ENCODE assay signal across 26 cellular contexts in the genomic region with DNA sequence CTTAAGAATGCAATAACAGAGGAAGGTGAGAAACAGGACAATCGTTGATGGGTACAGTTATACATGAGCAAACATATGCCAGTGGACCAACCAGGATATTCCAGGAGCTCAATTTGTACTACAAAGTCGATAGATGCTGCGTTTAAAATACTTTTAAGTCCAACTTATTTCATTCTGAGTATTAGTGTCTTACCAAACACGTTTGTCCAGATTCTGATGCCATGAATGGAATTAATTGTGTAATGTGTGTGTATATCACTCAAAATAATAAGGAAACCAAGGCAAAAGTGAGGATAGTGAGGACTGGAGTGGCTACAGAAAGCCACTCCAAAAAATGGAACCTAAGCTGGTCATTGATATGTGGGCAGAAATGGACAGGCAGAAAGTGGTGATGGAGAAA.
"Had no signal": no experiment of that assay in that cellular context is flagged by ENCODE, and none has a peak within 500 bp of the region (broad histone marks: within the 10 kb centered on the region; RNA-seq: fewer than 3 reads in every experiment).

No MANE protein-coding gene starts in this region.

- H3K27me3 Mint-ChIP-seq: naive B cell; natural killer cell treated with Interleukin-12 subunit alpha and Interleukin-12 subunit beta and Interleukin-15 and Interleukin-18, amount 100 ng/mL, for 72 hours; stimulated activated naive CD8-positive, alpha-beta T cell treated with anti-CD3 and anti-CD28 coated beads, Interleukin-15, amount 100 ng/mL, for 72 hours had no signal

- H3K4me3 ChIP-seq: dorsolateral prefrontal cortex, esophagus squamous epithelium, lower lobe of right lung, mucosa of descending colon, prostate gland, right atrium auricular region, smooth muscle cell, suprapubic skin, transverse colon had no signal

- FAIRE-seq: colon, keratinocyte had no signal

- H3K4me3 Mint-ChIP-seq: immature natural killer cell; naive B cell; natural killer cell treated with Interleukin-12 subunit alpha and Interleukin-12 subunit beta and Interleukin-15 and Interleukin-18, amount 100 ng/mL, for 72 hours; stimulated activated naive CD8-positive, alpha-beta T cell treated with anti-CD3 and anti-CD28 coated beads, Interleukin-15, amount 100 ng/mL, for 72 hours had no signal

- H3K4me1 Mint-ChIP-seq: immature natural killer cell; naive B cell; stimulated activated naive CD8-positive, alpha-beta T cell treated with anti-CD3 and anti-CD28 coated beads, Interleukin-15, amount 100 ng/mL, for 72 hours had no signal

- DNase-seq: dorsolateral prefrontal cortex; effector CD4-positive, alpha-beta T cell; esophagus squamous epithelium; foreskin melanocyte; hypothalamus; immature natural killer cell; left ventricle myocardium superior; lower lobe of right lung; mucosa of descending colon; naive B cell; nucleus accumbens; stimulated activated CD4-positive, alpha-beta T cell treated with anti-CD3 and anti-CD28 coated beads, Interleukin-12 subunit alpha, Interleukin-12 subunit beta, amount 100 ng/mL, for 4 hours; stimulated activated CD4-positive, alpha-beta T cell treated with anti-CD3 and anti-CD28 coated beads, Interleukin-1b, Interleukin-23, amount 100 ng/mL, for 48 hours; stimulated activated CD4-positive, alpha-beta T cell treated with anti-CD3 and anti-CD28 coated beads, Interleukin-4, amount 100 ng/mL, for 1 hour; stimulated activated CD8-positive, alpha-beta memory T cell treated with anti-CD3 and anti-CD28 coated beads, Interleukin-4, amount 100 ng/mL, for 48 hours; stimulated activated naive CD4-positive, alpha-beta T cell; stimulated activated naive CD8-positive, alpha-beta T cell treated with anti-CD3 and anti-CD28 coated beads, Interleukin-15, amount 100 ng/mL, for 72 hours; transverse colon had no signal

- H3K36me3 Mint-ChIP-seq: immature natural killer cell; naive B cell; natural killer cell treated with Interleukin-12 subunit alpha and Interleukin-12 subunit beta and Interleukin-15 and Interleukin-18, amount 100 ng/mL, for 72 hours had no signal

- H3K27ac Mint-ChIP-seq: immature natural killer cell; naive B cell; natural killer cell treated with Interleukin-12 subunit alpha and Interleukin-12 subunit beta and Interleukin-15 and Interleukin-18, amount 100 ng/mL, for 72 hours; stimulated activated naive CD8-positive, alpha-beta T cell treated with anti-CD3 and anti-CD28 coated beads, Interleukin-15, amount 100 ng/mL, for 72 hours had no signal

- ATAC-seq: left ventricle myocardium superior; lower lobe of right lung; mucosa of descending colon; natural killer cell treated with Interleukin-12 subunit alpha and Interleukin-12 subunit beta and Interleukin-15 and Interleukin-18, amount 100 ng/mL, for 72 hours; sciatic nerve; stimulated activated naive CD8-positive, alpha-beta T cell treated with anti-CD3 and anti-CD28 coated beads, Interleukin-15, amount 100 ng/mL, for 72 hours had no signal
